In genomic region chr2:242064364-242065250, GRCh38 we compare ENCODE assay signal across 2 cellular contexts.
TF ChIP-seq lines count a peak whose summit lies in the region.

No MANE protein-coding gene starts in this region.

TF ChIP-seq in GM12891, 5 proteins besides CTCF, POLR2A, EP300 and RAD21:
- TF ChIP-seq PAX5 (IDR thresholded peaks at IDR 0.05; ENCODE audit: insufficient read depth, low read length, severe bottlenecking), result no peak
- TF ChIP-seq SPI1 (IDR thresholded peaks at IDR 0.05; ENCODE audit: low read depth, low read length), result no peak
- no peak for TF ChIP-seq POU2F2 (IDR thresholded peaks at IDR 0.05; ENCODE audit: low read depth, low read length)
- TF ChIP-seq POLR2AphosphoS5 (IDR thresholded peaks at IDR 0.05; ENCODE audit: low read depth, low read length), result no peak
- no peak for TF ChIP-seq TAF1 (IDR thresholded peaks at IDR 0.05; ENCODE audit: low read depth, low read length)

TF ChIP-seq in H1, 55 proteins besides CTCF, POLR2A, EP300 and RAD21:
- TF ChIP-seq GTF2F1 (IDR thresholded peaks at IDR 0.05; ENCODE audit: borderline replicate concordance, low read depth, low read length) (no peak), E2F6 (IDR thresholded peaks at IDR 0.05) (no peak), MAFK (IDR thresholded peaks at IDR 0.05; ENCODE audit: low read depth, low read length) (no peak), GABPA (IDR thresholded peaks at IDR 0.05; ENCODE audit: borderline replicate concordance, insufficient read depth, low read length) (no peak), TAF7 (optimal IDR thresholded peaks at IDR 0.05; ENCODE audit: borderline replicate concordance, low read depth, low read length) (no peak)
